In the genomic region with DNA sequence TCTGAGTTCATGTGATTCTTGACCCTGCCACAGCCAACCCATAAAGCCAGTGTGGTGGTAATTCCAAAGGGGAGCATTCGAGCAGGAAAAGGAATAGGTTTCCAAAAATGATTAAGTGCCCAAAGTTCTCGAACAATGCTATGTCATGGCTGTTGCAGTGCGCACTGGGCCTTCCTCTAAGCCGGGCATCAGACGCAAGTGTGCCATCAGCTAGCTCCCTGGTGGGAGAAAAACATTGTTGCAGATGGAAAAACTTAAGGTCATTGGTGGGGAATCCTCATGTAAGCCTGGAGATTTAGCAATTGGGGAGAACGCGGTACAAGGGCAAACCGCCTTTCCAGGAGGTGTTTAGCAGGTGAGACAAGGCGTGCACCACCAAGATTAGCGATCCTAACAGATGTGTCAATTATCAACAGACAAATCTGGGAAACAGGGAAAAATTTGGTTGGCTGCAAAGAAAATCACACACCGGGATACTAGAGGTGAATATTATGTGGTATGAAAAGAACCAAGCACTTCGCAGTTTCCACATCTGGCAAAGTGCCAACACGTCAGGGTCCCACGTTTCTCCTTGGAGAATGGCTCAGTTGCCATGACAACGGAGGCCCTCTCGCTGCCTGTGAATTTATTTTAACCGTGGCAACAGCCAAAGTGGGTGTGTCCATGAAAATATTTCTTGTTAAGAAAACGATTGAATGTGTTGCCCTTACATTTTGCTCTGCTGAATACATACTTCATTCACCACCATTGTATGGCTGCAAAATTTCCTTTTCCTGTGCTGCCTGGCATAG, we compare ENCODE assay signal across 10 cellular contexts.
DNase-seq lines count a peak whose midpoint lies in the region; FAIRE-seq and TF ChIP-seq lines count a peak whose summit lies in the region.
"Had no signal": no experiment of that assay in that cellular context is flagged by ENCODE, and none has a peak within 500 bp of the region (broad histone marks: within the 10 kb centered on the region; RNA-seq: fewer than 3 reads in every experiment).

No MANE protein-coding gene starts in this region.

- H3K18ac ChIP-seq in H1 (ENCODE audit: extremely low read depth, low read length) = no peak overlapping the region

- H2AK5ac ChIP-seq in H1 (ENCODE audit: low read depth, low read length) = no peak overlapping the region; the same call in 1 of the 2 replicates

- no peak overlapping the region; the same call in 1 of the 2 replicates for H2BK12ac ChIP-seq in H1 (ENCODE audit: low read depth, low read length)

- no peak overlapping the region for H2BK120ac ChIP-seq in H1 (replicated peaks; ENCODE audit: low read depth, low read length)

- H3K36me3 ChIP-seq in H1 (ENCODE audit: control insufficient read depth in 2 of 4, insufficient read depth in 4 of 4, low read length in 3 of 4) = no peaks in the 10 kb centered on the region

- no peak overlapping the region for H3K56ac ChIP-seq in H1 (replicated peaks; ENCODE audit: insufficient read length, low read depth, low read length)

- intact Hi-C loops in posterior vena cava (cut with DNase I) = loop anchor here in 1 of 2 donors (5.0 to 10.0 kb wide), 2 partner anchors 191 to 578 kb away; no protein-coding TSS in a partner anchor

- no peak overlapping the region for H3K4ac ChIP-seq in H1 (replicated peaks; ENCODE audit: insufficient read length, low read depth, low read length)

- peaks cover 0 to 1% of the 10 kb centered on the region in 2 experiments for H4K20me1 ChIP-seq in H1 (replicated peaks in 1 of 2; ENCODE audit: control insufficient read depth in 1 of 2, insufficient read depth in 2 of 2, low read length in 2 of 2)

- H3K9ac ChIP-seq in H1 (replicated peaks in 1 of 4; ENCODE audit: extremely low read depth in 1 of 4, low read depth in 3 of 4, low read length in 3 of 4) = no peak overlapping the region
- H3K9ac ChIP-seq: KMS-11 had no signal

- H3K79me2 ChIP-seq in H1 (ENCODE audit: control insufficient read depth in 1 of 2, insufficient read depth in 2 of 2, low read length in 2 of 2) = no peaks in the 10 kb centered on the region

- H3K79me1 ChIP-seq in H1 (ENCODE audit: low read depth, low read length) = no peaks in the 10 kb centered on the region

- H3K27me3 ChIP-seq in H1 (replicated peaks in 1 of 4; ENCODE audit: control insufficient read depth in 3 of 4, extremely low read depth in 1 of 4, insufficient read depth in 3 of 4, low read length in 3 of 4) = no peaks in the 10 kb centered on the region

- WGBS in H1 (ENCODE audit: extremely low coverage in 1 of 2, insufficient coverage in 1 of 2, insufficient read length in 1 of 2, insufficient replicate concordance in 2 of 2, low coverage in 1 of 2, low lambda C conversion rate in 2 of 2, missing lambda C conversion rate in 1 of 2), 2 experiments = 87% methylated on average over 18 of the region's 18 CpGs; no CpG with 5 or more reads in 1 of the 2 experiments

- no peak overlapping the region for H4K5ac ChIP-seq in H1 (ENCODE audit: insufficient read length, low read depth, low read length)

- H3K27ac ChIP-seq in H1 (ENCODE audit: low read depth, low read length) = no peak overlapping the region
- H3K27ac ChIP-seq: KMS-11 had no signal

- POLR2A ChIA-PET in H1 (lab: Charles Lee; ENCODE audit: partially characterized antibody) = interaction anchor here (0.6 kb wide), 1 partner anchor 188 kb away, joined by 3 read pairs; no protein-coding TSS in a partner anchor

- CTCF ChIA-PET in H1 (lab: Charles Lee; ENCODE audit: partially characterized antibody) = interaction anchor here (0.6 to 1.5 kb wide), 10 partner anchors 9 to 317 kb away, joined by 3 to 5 read pairs (median 3); no protein-coding TSS in a partner anchor

- H3K4me1 ChIP-seq in H1 (replicated peaks in 1 of 4; ENCODE audit: control insufficient read depth in 3 of 4, insufficient read depth in 4 of 4, low read length in 3 of 4) = peaks cover 10 to 28% (median 15%) of the 10 kb centered on the region in 4 experiments

- no peak overlapping the region for H3K14ac ChIP-seq in H1 (ENCODE audit: insufficient read length)

- no peak overlapping the region for H4K8ac ChIP-seq in H1 (ENCODE audit: extremely low read depth, insufficient read depth, low read length)

- H3K4me2 ChIP-seq in H1 (ENCODE audit: insufficient read depth in 1 of 2, low read depth in 2 of 2, low read length in 2 of 2) = no peak overlapping the region
- H3K4me2 ChIP-seq: KMS-11 had no signal

- H2BK15ac ChIP-seq in H1 (ENCODE audit: low read length) = peak overlapping the region; percentile 11; the same call in 1 of the 2 replicates

- no peaks in the 10 kb centered on the region for H3K9me3 ChIP-seq in H1 (ENCODE audit: insufficient read depth in 2 of 2, low read depth in 1 of 2, low read length in 1 of 2)

- no peak overlapping the region for H2AFZ ChIP-seq in H1 (ENCODE audit: low read length)

- DNase-seq in NCI-H2196 (lab: John Stamatoyannopoulos, UW; ENCODE audit: unreplicated experiment) (peak; percentile 39), NCI-H2196 treated with DMSO at 0.1 percent for 48 hours (lab: John Stamatoyannopoulos, UW; ENCODE audit: unreplicated experiment) (no peak), NCI-H69 (lab: John Stamatoyannopoulos, UW) (peak; percentile 65), H1 (ENCODE audit: low read depth in 1 of 2, low spot score in 2 of 2) (no peak), posterior vena cava (ENCODE audit: low spot score) (peak; percentile 58), GM19240 (ENCODE audit: insufficient read length, low spot score) (no peak), SKM-1 treated with dmso at 0.1 percent for 144 hours (lab: John Stamatoyannopoulos, UW; ENCODE audit: unreplicated experiment) (no peak), epidermal melanocyte (ENCODE audit: insufficient read length, low spot score) (no peak)
- DNase-seq: stimulated activated CD4-positive, alpha-beta T cell treated with anti-CD3 and anti-CD28 coated beads, Interleukin-2, amount 100 ng/mL, for 48 hours had no signal

- H2BK5ac ChIP-seq in H1 (ENCODE audit: low read depth, low read length) = no peak overlapping the region

- TF ChIP-seq POLR2A in H1 (IDR thresholded peaks at IDR 0.05; ENCODE audit: control extremely low read depth in 1 of 2, low read depth in 2 of 2, low read length in 2 of 2) = no peak

- no peak for TF ChIP-seq CTCF in H1 (IDR thresholded peaks at IDR 0.05; ENCODE audit: control extremely low read depth in 1 of 3, insufficient read depth in 1 of 3, low read depth in 1 of 3, low read length in 3 of 3)

- H3K23me2 ChIP-seq in H1 (ENCODE audit: low read depth, low read length) = no peaks in the 10 kb centered on the region

- no peak overlapping the region for H3K4me3 ChIP-seq in H1 (ENCODE audit: extremely low read depth in 1 of 4, insufficient read depth in 2 of 4, low read depth in 3 of 4, low read length in 4 of 4)

- TF ChIP-seq EP300 in H1 (IDR thresholded peaks at IDR 0.05; ENCODE audit: borderline replicate concordance in 1 of 2, low read depth in 2 of 2, low read length in 2 of 2) = no peak

- H2BK20ac ChIP-seq in H1 (ENCODE audit: low read length) = no peak overlapping the region

- no peak overlapping the region for H3K23ac ChIP-seq in H1 (ENCODE audit: insufficient read length)

- no peak for TF ChIP-seq RAD21 in H1 (IDR thresholded peaks at IDR 0.05 in 1 of 2, conservative IDR thresholded peaks at IDR 0.05 in 1 of 2; ENCODE audit: low read depth in 2 of 2, low read length in 2 of 2)

- FAIRE-seq in H1 (lab: Jason Lieb, UNC) = no peak

- no peak overlapping the region for H4K91ac ChIP-seq in H1 (replicated peaks; ENCODE audit: insufficient read length, low read length)

TF ChIP-seq in H1, 55 proteins besides CTCF, POLR2A, EP300 and RAD21:
- TF ChIP-seq CHD2 (IDR thresholded peaks at IDR 0.05; ENCODE audit: low read length) = no peak
- no peak for TF ChIP-seq EZH2 (IDR thresholded peaks at IDR 0.05; ENCODE audit: low read depth, low read length, severe bottlenecking)
- no peak for TF ChIP-seq NRF1 (IDR thresholded peaks at IDR 0.05; ENCODE audit: low read depth, low read length)
- TF ChIP-seq HDAC2 (IDR thresholded peaks at IDR 0.05; ENCODE audit: borderline replicate concordance in 1 of 2, low read depth in 2 of 2, low read length in 2 of 2) = no peak
- TF ChIP-seq CTBP2 (IDR thresholded peaks at IDR 0.05; ENCODE audit: borderline replicate concordance, insufficient read depth, insufficient read length, low read length) = no peak
- no peak for TF ChIP-seq KDM1A (IDR thresholded peaks at IDR 0.05; ENCODE audit: borderline replicate concordance, low read length)
- TF ChIP-seq SIRT6 (IDR thresholded peaks at IDR 0.05; ENCODE audit: low read length) = no peak
- TF ChIP-seq BCL11A (IDR thresholded peaks at IDR 0.05; ENCODE audit: low read depth in 2 of 2, low read length in 2 of 2) = no peak
- TF ChIP-seq CREB1 (IDR thresholded peaks at IDR 0.05) = no peak
- no peak for TF ChIP-seq E2F6 (IDR thresholded peaks at IDR 0.05)
- TF ChIP-seq SAP30 (IDR thresholded peaks at IDR 0.05; ENCODE audit: insufficient read depth, insufficient replicate concordance, low read length) = no peak
- TF ChIP-seq RFX5 (IDR thresholded peaks at IDR 0.05; ENCODE audit: borderline replicate concordance, low read depth, low read length) = no peak
- no peak for TF ChIP-seq CBX8 (IDR thresholded peaks at IDR 0.05; ENCODE audit: borderline replicate concordance, low read depth, low read length)
- no peak for TF ChIP-seq GABPA (IDR thresholded peaks at IDR 0.05; ENCODE audit: borderline replicate concordance, insufficient read depth, low read length)
- no peak for TF ChIP-seq PHF8 (conservative IDR thresholded peaks at IDR 0.05; ENCODE audit: low read depth, low read length)

Comparison
In these comparisons a context has a peak if more than half of its experiments do, and no peak if none do; other contexts are left out.
1. DNase-seq: peak in NCI-H2196 (single experiment), NCI-H69 (single experiment) and posterior vena cava (single experiment); none in NCI-H2196 treated with DMSO at 0.1 percent for 48 hours (single experiment), H1 (0 of 2), GM19240 (single experiment), SKM-1 treated with dmso at 0.1 percent for 144 hours (single experiment) and epidermal melanocyte (single experiment).